In genomic region chrX:72621619-72622485, GRCh38 we compare ENCODE assay signal across 9 cellular contexts. TPM values are rescaled to one million over a fixed set of nuclear protein-coding genes. Genes with fewer than 3 reads are reported as not detected.
DNase-seq lines count a peak whose midpoint lies in the region; ATAC-seq and TF ChIP-seq lines count a peak whose summit lies in the region.
"Had no signal": no experiment of that assay in that cellular context is flagged by ENCODE, and none has a peak within 500 bp of the region (broad histone marks: within the 10 kb centered on the region; RNA-seq: fewer than 3 reads in every experiment).

No MANE protein-coding gene starts in this region.

- H3K27ac Mint-ChIP-seq in activated T-cell treated with anti-CD3 and anti-CD28 coated beads, Interleukin-2, amount 50 U/mL, for 24 hours: peak overlapping the region; percentile 96

- no peak for TF ChIP-seq CTCF in left ventricle myocardium inferior (IDR thresholded peaks at IDR 0.05; ENCODE audit: borderline replicate concordance)

- H3K9me3 ChIP-seq in adipocyte (ENCODE audit: control insufficient read depth, low read length): no peaks in the 10 kb centered on the region
- no peaks in the 10 kb centered on the region for H3K9me3 ChIP-seq in left ventricle myocardium inferior (replicated peaks)
- H3K9me3 ChIP-seq: BLaER1 had no signal

- DNase-seq in activated T-cell treated with anti-CD3 and anti-CD28 coated beads, Interleukin-2, amount 50 U/mL, for 24 hours: no peak
- DNase-seq in activated T-cell treated with anti-CD3 and anti-CD28 coated beads, Interleukin-2, amount 50 U/mL, for 48 hours: no peak
- peak; percentile 41 for DNase-seq in adipocyte (ENCODE audit: low read depth)
- DNase-seq in stromal cell of bone marrow (ENCODE audit: low read depth): peak; percentile 30
- no peak for DNase-seq in islet precursor cell
- DNase-seq in stimulated activated CD4-positive, alpha-beta T cell treated with anti-CD3 and anti-CD28 coated beads, Interleukin-2, amount 100 ng/mL, for 48 hours: no peak
- DNase-seq in left ventricle myocardium inferior: no peak

- peaks cover 32% of the 10 kb centered on the region for H3K4me1 Mint-ChIP-seq in activated T-cell treated with anti-CD3 and anti-CD28 coated beads, Interleukin-2, amount 50 U/mL, for 24 hours (ENCODE audit: low read depth)

- no peak overlapping the region for H3K9ac ChIP-seq in adipocyte (ENCODE audit: low read length)
- H3K9ac ChIP-seq: BLaER1 had no signal

- peak overlapping the region; percentile 29 for H3K4me3 Mint-ChIP-seq in activated T-cell treated with anti-CD3 and anti-CD28 coated beads, Interleukin-2, amount 50 U/mL, for 24 hours

- H3K4me3 ChIP-seq in adipocyte (ENCODE audit: low read length): no peak overlapping the region
- H3K4me3 ChIP-seq in left ventricle myocardium inferior: no peak overlapping the region
- H3K4me3 ChIP-seq: BLaER1 had no signal

- H3K27ac ChIP-seq in left ventricle myocardium inferior (replicated peaks): no peak overlapping the region
- H3K27ac ChIP-seq: BLaER1 had no signal

- peaks cover 9% of the 10 kb centered on the region for H3K36me3 Mint-ChIP-seq in activated T-cell treated with anti-CD3 and anti-CD28 coated beads, Interleukin-2, amount 50 U/mL, for 24 hours (ENCODE audit: low read depth)

- H3K9me3 Mint-ChIP-seq in activated T-cell treated with anti-CD3 and anti-CD28 coated beads, Interleukin-2, amount 50 U/mL, for 24 hours: peaks cover 3% of the 10 kb centered on the region

- peaks cover 14% of the 10 kb centered on the region for H3K4me1 ChIP-seq in adipocyte (ENCODE audit: control insufficient read depth, insufficient read depth, low read length)
- H3K4me1 ChIP-seq in left ventricle myocardium inferior: no peaks in the 10 kb centered on the region
- H3K4me1 ChIP-seq: BLaER1 had no signal

- H3K27me3 ChIP-seq in adipocyte (replicated peaks; ENCODE audit: control insufficient read depth, insufficient read depth, low read length) (peaks cover 10% of the 10 kb centered on the region), left ventricle myocardium inferior (ENCODE audit: low read depth) (no peaks in the 10 kb centered on the region)

- peaks cover 68% of the 10 kb centered on the region for H3K27me3 Mint-ChIP-seq in activated T-cell treated with anti-CD3 and anti-CD28 coated beads, Interleukin-2, amount 50 U/mL, for 24 hours

- ATAC-seq in HG03064 (IDR thresholded peaks at IDR 0.05; ENCODE audit: low read depth, unreplicated experiment): peak; percentile 76

- H3K36me3 ChIP-seq in adipocyte (ENCODE audit: control insufficient read depth, insufficient read depth, low read length, severe bottlenecking) (no peaks in the 10 kb centered on the region), left ventricle myocardium inferior (no peaks in the 10 kb centered on the region)
- H3K36me3 ChIP-seq: BLaER1 had no signal

- intact Hi-C loops in left ventricle myocardium inferior (cut with micrococcal nuclease): no loop called here

RNA-seq across cellular contexts. Expression of gene HDAC8, which starts 49.2 kb away (rescaled TPM):
- total RNA-seq in left ventricle myocardium inferior: 19.3 TPM

Comparison
In these comparisons a context has a peak if more than half of its experiments do, and no peak if none do; other contexts are left out.
1. DNase-seq: peak in adipocyte (single experiment) and stromal cell of bone marrow (single experiment); none in activated T-cell treated with anti-CD3 and anti-CD28 coated beads, Interleukin-2, amount 50 U/mL, for 24 hours (single experiment), activated T-cell treated with anti-CD3 and anti-CD28 coated beads, Interleukin-2, amount 50 U/mL, for 48 hours (0 of 2), islet precursor cell (single experiment), stimulated activated CD4-positive, alpha-beta T cell treated with anti-CD3 and anti-CD28 coated beads, Interleukin-2, amount 100 ng/mL, for 48 hours (0 of 2) and left ventricle myocardium inferior (single experiment).